8 cellular contexts compared by ENCODE assay signal in genomic region chr11:66855574-66856495, GRCh38. TPM values are rescaled to one million over a fixed set of nuclear protein-coding genes. Genes with fewer than 3 reads are reported as not detected.
DNase-seq lines count a peak whose midpoint lies in the region; ATAC-seq, FAIRE-seq and TF ChIP-seq lines count a peak whose summit lies in the region.

No MANE protein-coding gene starts in this region.

- H4K20me1 ChIP-seq in BLaER1 (peaks cover 34% of the 10 kb centered on the region), H1 (replicated peaks in 1 of 2; ENCODE audit: control insufficient read depth in 1 of 2, insufficient read depth in 2 of 2, low read length in 2 of 2) (peaks cover 2 to 4% of the 10 kb centered on the region in 2 experiments)

- H3K9me3 ChIP-seq in BLaER1 = no peaks in the 10 kb centered on the region
- H3K9me3 ChIP-seq in H1 (ENCODE audit: insufficient read depth in 2 of 2, low read depth in 1 of 2, low read length in 1 of 2) = no peaks in the 10 kb centered on the region

- H3K27me3 ChIP-seq in BLaER1 (no peaks in the 10 kb centered on the region), H1 (replicated peaks in 1 of 4; ENCODE audit: control insufficient read depth in 3 of 4, extremely low read depth in 1 of 4, insufficient read depth in 3 of 4, low read length in 3 of 4) (no peaks in the 10 kb centered on the region), mesendoderm (ENCODE audit: insufficient read depth, low read length, poor library complexity) (no peaks in the 10 kb centered on the region)

- H3K27ac ChIP-seq in BLaER1 (peak overlapping the region; percentile 96), H1 (ENCODE audit: low read depth, low read length) (peak overlapping the region; percentile 78), mesendoderm (ENCODE audit: low read depth, low read length) (peak overlapping the region; percentile 66)

- H3K4me2 ChIP-seq in BLaER1 (peak overlapping the region; percentile 95), H1 (ENCODE audit: insufficient read depth in 1 of 2, low read depth in 2 of 2, low read length in 2 of 2) (peak overlapping the region; percentile 96 to 98), mesendoderm (ENCODE audit: low read length) (peak overlapping the region; percentile 7)

- H3K9ac ChIP-seq in BLaER1 (peak overlapping the region; percentile 95), H1 (replicated peaks in 1 of 4; ENCODE audit: extremely low read depth in 1 of 4, low read depth in 3 of 4, low read length in 3 of 4) (peak overlapping the region; percentile 57 to 77 (median 70)), mesendoderm (ENCODE audit: low read length) (peak overlapping the region; percentile 92)

- H3K4me3 ChIP-seq in BLaER1 (peak overlapping the region; percentile 92), H1 (ENCODE audit: extremely low read depth in 1 of 4, insufficient read depth in 2 of 4, low read depth in 3 of 4, low read length in 4 of 4) (peak overlapping the region; percentile 71 to 92 (median 86)), mesendoderm (ENCODE audit: low read length) (peak overlapping the region; percentile 82)

- H3K36me3 ChIP-seq in BLaER1 = peaks cover 30% of the 10 kb centered on the region
- peaks cover 0 to 18% (median 1%) of the 10 kb centered on the region in 4 experiments; a peak in 4 of 8 replicates for H3K36me3 ChIP-seq in H1 (ENCODE audit: control insufficient read depth in 2 of 4, insufficient read depth in 4 of 4, low read length in 3 of 4)
- H3K36me3 ChIP-seq in mesendoderm (ENCODE audit: control insufficient read depth, insufficient read depth, low read length) = no peaks in the 10 kb centered on the region

- TF ChIP-seq EP300 in H1 (IDR thresholded peaks at IDR 0.05; ENCODE audit: borderline replicate concordance in 1 of 2, low read depth in 2 of 2, low read length in 2 of 2) = no peak

- H2BK20ac ChIP-seq in H1 (ENCODE audit: low read length) = no peak overlapping the region

- no peak for TF ChIP-seq CTCF in H1 (IDR thresholded peaks at IDR 0.05; ENCODE audit: control extremely low read depth in 1 of 3, insufficient read depth in 1 of 3, low read depth in 1 of 3, low read length in 3 of 3)

- 0 out of 2 replicates have a peak overlapping the region, but pooled peaks have one; percentile 10 for H2AFZ ChIP-seq in H1 (ENCODE audit: low read length)

- WGBS in H1 (ENCODE audit: extremely low coverage in 1 of 2, insufficient coverage in 1 of 2, insufficient read length in 1 of 2, insufficient replicate concordance in 2 of 2, low coverage in 1 of 2, low lambda C conversion rate in 2 of 2, missing lambda C conversion rate in 1 of 2), 2 experiments = 11% methylated on average over 35 of the region's 51 CpGs; no CpG with 5 or more reads in 1 of the 2 experiments
- WGBS in mesendoderm (ENCODE audit: extremely low coverage, insufficient coverage, low lambda C conversion rate) = no CpG with 5 or more reads among the region's 51 CpGs

- no peak overlapping the region for H3K23ac ChIP-seq in H1 (ENCODE audit: insufficient read length)
- no peak overlapping the region for H3K23ac ChIP-seq in mesendoderm (ENCODE audit: low read length)

- H2BK120ac ChIP-seq in H1 (replicated peaks; ENCODE audit: low read depth, low read length) (peak overlapping the region; percentile 50), mesendoderm (ENCODE audit: low read depth, low read length) (no peak overlapping the region)

- TF ChIP-seq RAD21 in H1 (IDR thresholded peaks at IDR 0.05 in 1 of 2, conservative IDR thresholded peaks at IDR 0.05 in 1 of 2; ENCODE audit: low read depth in 2 of 2, low read length in 2 of 2) = no peak; a peak in 1 of 4 replicates

- H3K4me1 ChIP-seq in BLaER1 (peaks cover 83% of the 10 kb centered on the region), H1 (replicated peaks in 1 of 4; ENCODE audit: control insufficient read depth in 3 of 4, insufficient read depth in 4 of 4, low read length in 3 of 4) (peaks cover 5 to 20% (median 9%) of the 10 kb centered on the region in 4 experiments), mesendoderm (ENCODE audit: control insufficient read depth, low read depth, low read length) (peaks cover 2% of the 10 kb centered on the region)

- H3K14ac ChIP-seq in H1 (ENCODE audit: insufficient read length) = no peak overlapping the region

- peak; percentile 65 for ATAC-seq in HG03439 (IDR thresholded peaks at IDR 0.05; ENCODE audit: unreplicated experiment)

- H4K91ac ChIP-seq in H1 (replicated peaks; ENCODE audit: insufficient read length, low read length) = peak overlapping the region; percentile 97

- CTCF ChIA-PET in activated CD4-positive, alpha-beta memory T cell treated with anti-CD3 and anti-CD28 coated beads for 36 hours (lab: Charles Lee) = interaction anchor here (0.7 to 1.6 kb wide), 6 partner anchors 12 to 178 kb away, joined by 3 to 7 read pairs (median 4); partner anchors contain the start of gene RBM4B
- CTCF ChIA-PET in H1 (lab: Charles Lee; ENCODE audit: partially characterized antibody) = interaction anchor here (0.6 to 6.3 kb wide), 10 partner anchors 10 to 431 kb away, joined by 3 to 72 read pairs (median 4); partner anchors contain the start of genes C11orf86 and RCE1

- peaks cover 12% of the 10 kb centered on the region for H3K4me1 Mint-ChIP-seq in activated CD4-positive, alpha-beta memory T cell treated with anti-CD3 and anti-CD28 coated beads for 36 hours (ENCODE audit: low read depth)

- H3K79me1 ChIP-seq in H1 (ENCODE audit: low read depth, low read length) (no peaks in the 10 kb centered on the region), mesendoderm (ENCODE audit: low read length) (no peaks in the 10 kb centered on the region)

- peak; percentile 99 for DNase-seq in GM19238 (ENCODE audit: insufficient read length, low spot score)
- peak; percentile 87 to 99 for DNase-seq in NCI-H526 (lab: John Stamatoyannopoulos, UW)
- DNase-seq in activated CD4-positive, alpha-beta memory T cell treated with anti-CD3 and anti-CD28 coated beads for 36 hours = peak; percentile 93
- DNase-seq in H1 (ENCODE audit: low read depth in 1 of 2, low spot score in 2 of 2) = peak; percentile 78 to 94
- peak; percentile 97 for DNase-seq in mesendoderm
- peak; percentile 64 for DNase-seq in stimulated activated CD8-positive, alpha-beta memory T cell treated with anti-CD3 and anti-CD28 coated beads, Interleukin-12 subunit alpha, Interleukin-12 subunit beta, amount 100 ng/mL, for 4 hours (ENCODE audit: low read depth)

- H2BK15ac ChIP-seq in H1 (ENCODE audit: low read length) = peak overlapping the region; percentile 100
- no peak overlapping the region for H2BK15ac ChIP-seq in mesendoderm (replicated peaks; ENCODE audit: low read depth)

- POLR2A ChIA-PET in activated CD4-positive, alpha-beta memory T cell treated with anti-CD3 and anti-CD28 coated beads for 36 hours (lab: Charles Lee) = interaction anchor here (0.6 to 3.5 kb wide), 6 partner anchors 10 to 457 kb away, joined by 3 to 59 read pairs (median 3); partner anchors contain the start of genes RCE1 and ZDHHC24
- POLR2A ChIA-PET in H1 (lab: Charles Lee; ENCODE audit: partially characterized antibody) = interaction anchor here (0.9 to 5.4 kb wide), 8 partner anchors 9 to 179 kb away, joined by 3 to 53 read pairs (median 4); partner anchors contain the start of genes C11orf86, RBM4B and RCE1

- H2BK12ac ChIP-seq in H1 (ENCODE audit: low read depth, low read length) = peak overlapping the region; percentile 80; the same call in 1 of the 2 replicates

- H3K56ac ChIP-seq in H1 (replicated peaks; ENCODE audit: insufficient read length, low read depth, low read length) (peak overlapping the region; percentile 70), mesendoderm (ENCODE audit: low read length) (peak overlapping the region; percentile 99)

- H4K5ac ChIP-seq in H1 (ENCODE audit: insufficient read length, low read depth, low read length) (peak overlapping the region; percentile 60), mesendoderm (ENCODE audit: low read length) (no peak overlapping the region)

- H2BK5ac ChIP-seq in H1 (ENCODE audit: low read depth, low read length) = peak overlapping the region; percentile 98
- H2BK5ac ChIP-seq in mesendoderm (ENCODE audit: low read length) = peak overlapping the region; percentile 51

- no peaks in the 10 kb centered on the region for H3K27me3 Mint-ChIP-seq in activated CD4-positive, alpha-beta memory T cell treated with anti-CD3 and anti-CD28 coated beads for 36 hours

- H4K8ac ChIP-seq in H1 (ENCODE audit: extremely low read depth, insufficient read depth, low read length) = peak overlapping the region; percentile 88
- H4K8ac ChIP-seq in mesendoderm (ENCODE audit: low read depth, low read length) = no peak overlapping the region

- H2AK5ac ChIP-seq in H1 (ENCODE audit: low read depth, low read length) (peak overlapping the region; percentile 86; the same call in 1 of the 2 replicates), mesendoderm (ENCODE audit: low read length) (peak overlapping the region; percentile 92)

- H3K79me2 ChIP-seq in H1 (ENCODE audit: control insufficient read depth in 1 of 2, insufficient read depth in 2 of 2, low read length in 2 of 2) (no peaks in the 10 kb centered on the region), mesendoderm (ENCODE audit: control insufficient read depth, insufficient read depth, low read length) (peaks cover 5% of the 10 kb centered on the region)

- H3K23me2 ChIP-seq in H1 (ENCODE audit: low read depth, low read length) = peaks cover 8% of the 10 kb centered on the region

- H3K36me3 Mint-ChIP-seq in activated CD4-positive, alpha-beta memory T cell treated with anti-CD3 and anti-CD28 coated beads for 36 hours = no peaks in the 10 kb centered on the region

- intact Hi-C loops in activated CD4-positive, alpha-beta memory T cell treated with anti-CD3 and anti-CD28 coated beads for 36 hours (cut with micrococcal nuclease) = loop anchor here (1.0 kb wide), 1 partner anchor 13 kb away; the partner anchor contains the start of gene RCE1

- peak overlapping the region; percentile 98 for H3K4ac ChIP-seq in H1 (replicated peaks; ENCODE audit: insufficient read length, low read depth, low read length)
- peak overlapping the region; percentile 4 for H3K4ac ChIP-seq in mesendoderm (ENCODE audit: low read depth, low read length)

- no peak for FAIRE-seq in H1 (lab: Jason Lieb, UNC)

- peak overlapping the region; percentile 75 for H3K27ac Mint-ChIP-seq in activated CD4-positive, alpha-beta memory T cell treated with anti-CD3 and anti-CD28 coated beads for 36 hours

- TF ChIP-seq POLR2A in H1 (IDR thresholded peaks at IDR 0.05; ENCODE audit: control extremely low read depth in 1 of 2, low read depth in 2 of 2, low read length in 2 of 2) = peak in 1 of 2 experiments; percentile 70; a peak in 2 of 3 replicates

- H3K18ac ChIP-seq in H1 (ENCODE audit: extremely low read depth, low read length) (peak overlapping the region; percentile 98), mesendoderm (ENCODE audit: low read length) (peak overlapping the region; percentile 32)

- H3K4me3 Mint-ChIP-seq in activated CD4-positive, alpha-beta memory T cell treated with anti-CD3 and anti-CD28 coated beads for 36 hours = peak overlapping the region; percentile 88

- H3K9me3 Mint-ChIP-seq in activated CD4-positive, alpha-beta memory T cell treated with anti-CD3 and anti-CD28 coated beads for 36 hours = no peaks in the 10 kb centered on the region

RNA-seq across cellular contexts. Expression of gene LRFN4, which starts 1.0 kb away (rescaled TPM):
- total RNA-seq in activated CD4-positive, alpha-beta memory T cell treated with anti-CD3 and anti-CD28 coated beads for 36 hours = 10 to 100 TPM; 24.6 to 29.8 TPM
- 64.3 and 67.6 TPM in 2 replicates for total RNA-seq in H1 (2021; fragmentation: NEBNext Ultra II Directional; extraction: Animal tissue kit (Norgen Biotek cat#: 25700))
- 49.8 and 66.9 TPM in 2 replicates for polyA plus RNA-seq in H1 (2011; rRNA removed)
- 38.6 TPM for polyA plus RNA-seq in H1 (2011; cell fraction: cytosol; rRNA removed)
- 112 TPM for polyA plus RNA-seq in H1 (2011; cell fraction: nucleus; rRNA removed)
- 24.3 to 37.8 TPM (median 34.2 TPM) in 4 replicates for polyA plus RNA-seq in H1 (2012, experiment 1 of 2)
- 32.6 TPM for polyA plus RNA-seq in H1 (2012, experiment 2 of 2)
- polyA plus RNA-seq in H1 (2013, experiment 1 of 2) = 37.5 TPM
- polyA plus RNA-seq in H1 (2013, experiment 2 of 2) = 32.3 TPM
- 8.3 and 9.8 TPM in 2 replicates for polyA minus RNA-seq in H1 (2011; rRNA and poly(A)+ RNA removed)
- 32.6 TPM for polyA minus RNA-seq in H1 (2011; cell fraction: cytosol; rRNA and poly(A)+ RNA removed)
- polyA minus RNA-seq in H1 (2011; cell fraction: nucleus; rRNA and poly(A)+ RNA removed) = 32.0 TPM
- polyA plus RNA-seq in mesendoderm (2013, experiment 1 of 2) = 27.4 TPM
- polyA plus RNA-seq in mesendoderm (2013, experiment 2 of 2) = 27.5 TPM

RNA-seq across cellular contexts. Expression of gene RCE1, which starts 12.6 kb away (rescaled TPM):
- 10 to 100 TPM; 22.5 to 24.4 TPM for total RNA-seq in activated CD4-positive, alpha-beta memory T cell treated with anti-CD3 and anti-CD28 coated beads for 36 hours
- total RNA-seq in H1 (2021; fragmentation: NEBNext Ultra II Directional; extraction: Animal tissue kit (Norgen Biotek cat#: 25700)) = 33.7 and 35.8 TPM in 2 replicates
- polyA plus RNA-seq in H1 (2011; rRNA removed) = 84.8 and 119 TPM in 2 replicates
- 51.7 TPM for polyA plus RNA-seq in H1 (2011; cell fraction: cytosol; rRNA removed)
- 112 TPM for polyA plus RNA-seq in H1 (2011; cell fraction: nucleus; rRNA removed)
- 26.3 to 35.1 TPM (median 34.3 TPM) in 4 replicates for polyA plus RNA-seq in H1 (2012, experiment 1 of 2)
- polyA plus RNA-seq in H1 (2012, experiment 2 of 2) = 38.1 TPM
- 44.3 TPM for polyA plus RNA-seq in H1 (2013, experiment 1 of 2)
- polyA plus RNA-seq in H1 (2013, experiment 2 of 2) = 46.4 TPM
- 22.8 and 25.8 TPM in 2 replicates for polyA minus RNA-seq in H1 (2011; rRNA and poly(A)+ RNA removed)
- polyA minus RNA-seq in H1 (2011; cell fraction: cytosol; rRNA and poly(A)+ RNA removed) = 22.8 TPM
- 27.7 TPM for polyA minus RNA-seq in H1 (2011; cell fraction: nucleus; rRNA and poly(A)+ RNA removed)
- polyA plus RNA-seq in mesendoderm (2013, experiment 1 of 2) = 30.1 TPM
- polyA plus RNA-seq in mesendoderm (2013, experiment 2 of 2) = 29.0 TPM

Comparison
In these comparisons a context has a peak if more than half of its experiments do, and no peak if none do; other contexts are left out.
1. Peak in every context shown above with its lines: DNase-seq, ATAC-seq, H3K4me3 ChIP-seq and H3K27ac ChIP-seq.
2. H3K4me2 ChIP-seq: peak in every context shown above with its lines; median percentile 97 in H1; 95 in BLaER1; 7 in mesendoderm.